1 cellular context compared by ENCODE assay signal in genomic region chr10:71757450-71757918, GRCh38.
TF ChIP-seq lines count a peak whose summit lies in the region.

No MANE protein-coding gene starts in this region.

TF ChIP-seq in GM12878, 131 proteins besides CTCF, POLR2A, EP300 and RAD21:
- no peak for TF ChIP-seq CUX1 (IDR thresholded peaks at IDR 0.05; ENCODE audit: insufficient replicate concordance, low read depth, low read length)
- no peak for TF ChIP-seq RB1 (IDR thresholded peaks at IDR 0.05; ENCODE audit: borderline replicate concordance)
- TF ChIP-seq SRF (IDR thresholded peaks at IDR 0.05; ENCODE audit: low read depth in 2 of 2, low read length in 2 of 2) = no peak
- TF ChIP-seq SREBF2 (IDR thresholded peaks at IDR 0.05; ENCODE audit: low read length) = no peak
- TF ChIP-seq, protein P1, sequence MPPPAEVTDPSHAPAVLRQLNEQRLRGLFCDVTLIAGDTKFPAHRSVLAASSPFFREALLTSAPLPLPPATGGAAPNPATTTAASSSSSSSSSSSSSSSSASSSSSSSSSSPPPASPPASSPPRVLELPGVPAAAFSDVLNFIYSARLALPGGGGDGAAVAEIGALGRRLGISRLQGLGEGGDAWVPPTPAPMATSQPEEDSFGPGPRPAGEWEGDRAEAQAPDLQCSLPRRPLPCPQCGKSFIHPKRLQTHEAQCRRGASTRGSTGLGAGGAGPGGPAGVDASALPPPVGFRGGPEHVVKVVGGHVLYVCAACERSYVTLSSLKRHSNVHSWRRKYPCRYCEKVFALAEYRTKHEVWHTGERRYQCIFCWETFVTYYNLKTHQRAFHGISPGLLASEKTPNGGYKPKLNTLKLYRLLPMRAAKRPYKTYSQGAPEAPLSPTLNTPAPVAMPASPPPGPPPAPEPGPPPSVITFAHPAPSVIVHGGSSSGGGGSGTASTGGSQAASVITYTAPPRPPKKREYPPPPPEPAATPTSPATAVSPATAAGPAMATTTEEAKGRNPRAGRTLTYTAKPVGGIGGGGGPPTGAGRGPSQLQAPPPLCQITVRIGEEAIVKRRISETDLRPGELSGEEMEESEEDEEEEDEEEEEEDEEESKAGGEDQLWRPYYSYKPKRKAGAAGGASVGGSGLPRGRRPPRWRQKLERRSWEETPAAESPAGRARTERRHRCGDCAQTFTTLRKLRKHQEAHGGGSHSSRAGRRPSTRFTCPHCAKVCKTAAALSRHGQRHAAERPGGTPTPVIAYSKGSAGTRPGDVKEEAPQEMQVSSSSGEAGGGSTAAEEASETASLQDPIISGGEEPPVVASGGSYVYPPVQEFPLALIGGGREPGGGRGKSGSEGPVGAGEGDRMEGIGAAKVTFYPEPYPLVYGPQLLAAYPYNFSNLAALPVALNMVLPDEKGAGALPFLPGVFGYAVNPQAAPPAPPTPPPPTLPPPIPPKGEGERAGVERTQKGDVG (CRISPR knock-in tag; IDR thresholded peaks at IDR 0.05) = no peak
- no peak for TF ChIP-seq ZNF384 (IDR thresholded peaks at IDR 0.05; ENCODE audit: borderline replicate concordance, low read depth, low read length)
